Comparison of ENCODE assay signal across 13 cellular contexts in genomic region chr7:101899616-101900015, GRCh38.
DNase-seq lines count a peak whose midpoint lies in the region; ATAC-seq and TF ChIP-seq lines count a peak whose summit lies in the region.
"Had no signal": no experiment of that assay in that cellular context is flagged by ENCODE, and none has a peak within 500 bp of the region (broad histone marks: within the 10 kb centered on the region; RNA-seq: fewer than 3 reads in every experiment).

No MANE protein-coding gene starts in this region.

- intact Hi-C loops in esophagus muscularis mucosa (cut with DNase I) (no loop called here), psoas muscle (cut with DNase I) (no loop called here), natural killer cell (cut with micrococcal nuclease) (no loop called here)

- H3K9me3 Mint-ChIP-seq in natural killer cell = no peaks in the 10 kb centered on the region
- H3K9me3 Mint-ChIP-seq: immature natural killer cell; T-helper 1 cell treated with Interleukin-12 subunit alpha and Interleukin-12 subunit beta and Interleukin-4 antibody, amounts not matched to agents 30 μg/mL and 1 μg/mL, for 36 hours had no signal

- H3K4me1 ChIP-seq in esophagus muscularis mucosa = peaks cover 44 to 67% (median 55%) of the 10 kb centered on the region in 4 donors
- H3K4me1 ChIP-seq in psoas muscle = peaks cover 83% of the 10 kb centered on the region
- H3K4me1 ChIP-seq: foreskin keratinocyte had no signal

- no peak for TF ChIP-seq CTCF in AG10803 (conservative IDR thresholded peaks at IDR 0.05; ENCODE audit: low read length)
- no peak for TF ChIP-seq CTCF in esophagus muscularis mucosa (IDR thresholded peaks at IDR 0.05)
- no peak for TF ChIP-seq CTCF in psoas muscle (IDR thresholded peaks at IDR 0.05)
- no peak for TF ChIP-seq CTCF in natural killer cell (IDR thresholded peaks at IDR 0.05)

- no peaks in the 10 kb centered on the region for H3K9me3 ChIP-seq in MG63
- no peaks in the 10 kb centered on the region for H3K9me3 ChIP-seq in esophagus muscularis mucosa
- no peaks in the 10 kb centered on the region for H3K9me3 ChIP-seq in psoas muscle

- H3K36me3 Mint-ChIP-seq in natural killer cell = no peaks in the 10 kb centered on the region
- H3K36me3 Mint-ChIP-seq: immature natural killer cell had no signal

- ATAC-seq in psoas muscle (peak in 2 of 4 donors; percentile 1 to 3), GM19463 (IDR thresholded peaks at IDR 0.05; ENCODE audit: unreplicated experiment) (no peak), natural killer cell (no peak)

- peaks cover 19 to 38% of the 10 kb centered on the region in 2 donors for H3K4me1 Mint-ChIP-seq in natural killer cell

- DNase-seq in AG10803 (ENCODE audit: low read depth) (no peak), MG63 (no peak), esophagus muscularis mucosa (ENCODE audit: extremely low spot score) (no peak), psoas muscle (no peak), GF-D8 (lab: John Stamatoyannopoulos, UW) (no peak), substantia nigra (lab: John Stamatoyannopoulos, UW) (no peak), natural killer cell (no peak)
- DNase-seq: activated CD8-positive, alpha-beta memory T cell treated with anti-CD3 and anti-CD28 coated beads, Interleukin-2, amount 50 U/mL, for 4 hours; effector CD4-positive, alpha-beta T cell; foreskin keratinocyte; immature natural killer cell had no signal

- no peaks in the 10 kb centered on the region for H3K27me3 ChIP-seq in MG63
- H3K27me3 ChIP-seq in esophagus muscularis mucosa = no peaks in the 10 kb centered on the region
- H3K27me3 ChIP-seq in psoas muscle (ENCODE audit: insufficient read depth in 3 of 3, low read length in 2 of 3) = no peaks in the 10 kb centered on the region
- H3K27me3 ChIP-seq: foreskin keratinocyte had no signal

- H3K36me3 ChIP-seq in MG63 (no peaks in the 10 kb centered on the region), esophagus muscularis mucosa (no peaks in the 10 kb centered on the region), psoas muscle (ENCODE audit: insufficient read depth in 1 of 2, low read depth in 1 of 2) (no peaks in the 10 kb centered on the region)

- H3K4me3 ChIP-seq in AG10803 (ENCODE audit: low read length) (peak overlapping the region; percentile 75), MG63 (peak overlapping the region; percentile 41), esophagus muscularis mucosa (peak overlapping the region; percentile 32 to 46 (median 42)), psoas muscle (peak overlapping the region; percentile 62)

- no peak for TF ChIP-seq POLR2A in esophagus muscularis mucosa (IDR thresholded peaks at IDR 0.05; ENCODE audit: low read depth)

- no peak for TF ChIP-seq EP300 in esophagus muscularis mucosa (IDR thresholded peaks at IDR 0.05)

- H3K4me3 Mint-ChIP-seq in natural killer cell = no peak overlapping the region
- H3K4me3 Mint-ChIP-seq: immature natural killer cell; T-helper 1 cell treated with Interleukin-12 subunit alpha and Interleukin-12 subunit beta and Interleukin-4 antibody, amounts not matched to agents 30 μg/mL and 1 μg/mL, for 36 hours had no signal

- H3K27ac ChIP-seq in esophagus muscularis mucosa (replicated peaks in 1 of 4) = peak overlapping the region; percentile 51 to 69 (median 56)
- peak overlapping the region; percentile 82 for H3K27ac ChIP-seq in psoas muscle
- no peak overlapping the region for H3K27ac ChIP-seq in substantia nigra (ENCODE audit: low read depth, low read length, poor library complexity, severe bottlenecking)
- H3K27ac ChIP-seq: foreskin keratinocyte had no signal

- 66% methylated on average over 7 of the region's 7 CpGs for WGBS in esophagus muscularis mucosa
- WGBS in psoas muscle, 3 donors = 29 to 49% (median 33%) methylated on average over 7 of the region's 7 CpGs

- no peaks in the 10 kb centered on the region for H3K27me3 Mint-ChIP-seq in natural killer cell (ENCODE audit: low read depth in 2 of 2)

- H3K27ac Mint-ChIP-seq in natural killer cell = no peak overlapping the region
- H3K27ac Mint-ChIP-seq: T-helper 1 cell treated with Interleukin-12 subunit alpha and Interleukin-12 subunit beta and Interleukin-4 antibody, amounts not matched to agents 30 μg/mL and 1 μg/mL, for 36 hours had no signal
